In genomic region chr11:125977333-125977732, GRCh38 we compare ENCODE assay signal across 38 cellular contexts. TPM values are rescaled to one million over a fixed set of nuclear protein-coding genes. Genes with fewer than 3 reads are reported as not detected.
"Had no signal": no experiment of that assay in that cellular context is flagged by ENCODE, and none has a peak within 500 bp of the region (broad histone marks: within the 10 kb centered on the region; RNA-seq: fewer than 3 reads in every experiment).

No MANE protein-coding gene starts in this region.

- H3K9me3 ChIP-seq: adrenal gland, ascending aorta, body of pancreas, breast epithelium had no signal

- ATAC-seq: activated naive CD4-positive, alpha-beta T cell treated with anti-CD3 and anti-CD28 coated beads, Interleukin-2, amount 50 U/mL, for 72 hours; activated naive CD8-positive, alpha-beta T cell treated with anti-CD3 and anti-CD28 coated beads, Interleukin-2, amount 50 U/mL, for 24 hours; activated T-cell treated with anti-CD3 and anti-CD28 coated beads, Interleukin-2, amount 50 U/mL, for 4 hours; activated T-cell treated with anti-CD3 and anti-CD28 coated beads, Interleukin-2, amount 50 U/mL, for 72 hours; activated T-helper 17 cell treated with anti-CD3 and anti-CD28 coated beads, Interleukin-2, amount 50 U/mL, for 72 hours; body of pancreas had no signal

- H3K36me3 ChIP-seq: adrenal gland, ascending aorta, brain microvascular endothelial cell, breast epithelium, cardiac muscle cell had no signal

- DNase-seq: activated effector memory CD4-positive, alpha-beta T cell treated with anti-CD3 and anti-CD28 coated beads, Interleukin-2, amount 50 U/mL, for 16 hours; activated effector memory CD4-positive, alpha-beta T cell treated with Interleukin-2 at 50 U/mL for 16 hours; activated gamma-delta T cell; activated gamma-delta T cell treated with Interleukin-2 at 50 U/mL for 16 hours; activated naive CD4-positive, alpha-beta T cell; activated naive CD4-positive, alpha-beta T cell treated with anti-CD3 and anti-CD28 coated beads for 36 hours; activated naive CD4-positive, alpha-beta T cell treated with anti-CD3 and anti-CD28 coated beads, Interleukin-2, amount 10 ng/mL, durations not matched to agents 7 days and 5 days; activated naive CD4-positive, alpha-beta T cell treated with anti-CD3 and anti-CD28 coated beads, Interleukin-2, amount 50 U/mL, for 16 hours; activated naive CD4-positive, alpha-beta T cell treated with Interleukin-2 at 50 U/mL for 16 hours; activated naive CD8-positive, alpha-beta T cell treated with anti-CD3 and anti-CD28 coated beads for 36 hours; activated naive CD8-positive, alpha-beta T cell treated with anti-CD3 and anti-CD28 coated beads, Interleukin-2, amount 10 ng/mL, durations not matched to agents 7 days and 5 days; activated naive CD8-positive, alpha-beta T cell treated with anti-CD3 and anti-CD28 coated beads, Interleukin-2, amount 50 U/mL, for 24 hours; activated T-cell treated with anti-CD3 and anti-CD28 coated beads, Interleukin-2, amount 50 U/mL, for 24 hours; activated T-cell treated with anti-CD3 and anti-CD28 coated beads, Interleukin-2, amount 50 U/mL, for 4 hours; activated T-cell treated with anti-CD3 and anti-CD28 coated beads, Interleukin-2, amount 50 U/mL, for 48 hours; activated T-cell treated with anti-CD3 and anti-CD28 coated beads, Interleukin-2, amount 50 U/mL, for 72 hours; adrenal gland; amniotic stem cell; amygdala; anterior cingulate cortex; aorta; body of pancreas; brain microvascular endothelial cell; caudate nucleus; central memory CD4-positive, alpha-beta T cell; cerebellar nuclear complex had no signal

- H3K4me1 ChIP-seq: adrenal gland, ascending aorta, body of pancreas, breast epithelium had no signal

- H3K27ac ChIP-seq: adrenal gland, ascending aorta, brain microvascular endothelial cell, breast epithelium, cardiac muscle cell had no signal

- H3K27me3 ChIP-seq: adrenal gland, ascending aorta, body of pancreas, brain microvascular endothelial cell, breast epithelium, cardiac muscle cell had no signal

- FAIRE-seq: bronchial epithelial cell had no signal

- H3K4me3 ChIP-seq: adrenal gland, ascending aorta, body of pancreas, breast epithelium, cardiac muscle cell had no signal

RNA-seq across cellular contexts. Expression of gene VSIG10L2, which starts 31.5 kb away (rescaled TPM):
- total RNA-seq: activated naive CD4-positive, alpha-beta T cell treated with anti-CD3 and anti-CD28 coated beads for 36 hours; activated naive CD4-positive, alpha-beta T cell treated with anti-CD3 and anti-CD28 coated beads, Interleukin-2, amount 50 U/mL, for 72 hours; activated naive CD8-positive, alpha-beta T cell treated with anti-CD3 and anti-CD28 coated beads for 36 hours; activated naive CD8-positive, alpha-beta T cell treated with anti-CD3 and anti-CD28 coated beads, Interleukin-2, amount 10 ng/mL, durations not matched to agents 7 days and 5 days; activated T-cell treated with anti-CD3 and anti-CD28 coated beads, Interleukin-2, amount 50 U/mL, for 4 hours; activated T-cell treated with anti-CD3 and anti-CD28 coated beads, Interleukin-2, amount 50 U/mL, for 72 hours; activated T-helper 1 cell treated with anti-CD3 and anti-CD28 coated beads, Interleukin-12 subunit alpha, Interleukin-12 subunit beta, Interleukin-2, Interleukin-4 antibody, amounts not matched to agents 30 ng/mL and 10 ng/mL and 1 ng/mL, durations not matched to agents 14 hours and 24 hours and 36 hours; activated T-helper 17 cell treated with anti-CD3 and anti-CD28 coated beads, Interleukin-2, amount 50 U/mL, for 72 hours; activated T-helper 2 cell treated with anti-CD3 and anti-CD28 coated beads, Interferon-gamma antibody, Interleukin-2, Interleukin-4, amounts not matched to agents 10 μg/mL and 5 μg/mL and 100 μg/mL, durations not matched to agents 14 hours and 24 hours and 36 hours; adrenal gland; ascending aorta; astrocyte; body of pancreas; bronchial epithelial cell; cardiac muscle cell; cardiac septum; cerebellum; chondrocyte had no signal
- polyA plus RNA-seq: aorta, cardiac muscle cell had no signal
